22 cellular contexts compared by ENCODE assay signal in the genomic region with DNA sequence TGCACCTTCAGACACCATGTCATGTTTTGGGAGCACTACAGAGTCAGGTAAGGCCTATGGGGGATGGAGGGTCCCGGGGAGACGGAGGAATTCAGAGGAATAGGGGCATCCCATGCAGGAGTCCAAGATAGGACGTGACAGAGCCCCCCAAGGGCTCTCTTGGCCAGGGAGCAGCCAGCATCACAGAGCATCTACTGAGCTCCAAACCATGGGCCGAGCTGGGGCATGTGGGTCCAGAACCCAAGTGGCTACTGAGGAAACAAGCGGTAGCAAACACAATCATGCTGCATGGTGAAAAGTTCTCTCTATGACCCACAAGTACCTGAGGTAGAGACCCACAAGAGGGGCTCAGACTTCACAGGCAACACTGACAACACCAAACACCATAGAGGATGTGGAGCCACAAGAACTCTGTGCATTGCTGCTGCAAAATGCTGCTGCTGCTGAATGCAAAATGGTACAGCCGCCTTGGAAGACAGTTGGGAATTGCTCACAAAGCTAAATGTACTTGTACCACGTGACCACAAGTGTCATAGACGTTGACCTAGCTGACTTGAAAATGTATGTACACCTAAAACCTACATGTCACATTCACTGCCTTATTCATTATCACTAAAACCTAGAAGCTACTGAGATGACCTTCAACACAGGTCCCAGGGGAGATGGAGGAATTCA. TPM values are rescaled to one million over a fixed set of nuclear protein-coding genes. Genes with fewer than 3 reads are reported as not detected.
"Had no signal": no experiment of that assay in that cellular context is flagged by ENCODE, and none has a peak within 500 bp of the region (broad histone marks: within the 10 kb centered on the region; RNA-seq: fewer than 3 reads in every experiment).

No MANE protein-coding gene starts in this region.

- H3K27ac ChIP-seq: hepatocyte, left ventricle myocardium inferior, lower lobe of right lung, ovary, prostate gland, sigmoid colon, skin epidermis, stomach had no signal

- H3K4me3 ChIP-seq: hepatocyte, left ventricle myocardium inferior, lower lobe of right lung, ovary, prostate gland, sigmoid colon, skin epidermis, stomach had no signal

- H3K36me3 ChIP-seq: left ventricle myocardium inferior, lower lobe of right lung, ovary, prostate gland, sigmoid colon, stomach had no signal

- H3K9me3 ChIP-seq: left ventricle myocardium inferior, lower lobe of right lung, ovary, prostate gland, sigmoid colon, stomach had no signal

- ATAC-seq: left cardiac atrium, lower lobe of right lung, natural killer cell had no signal

- DNase-seq: erythroblast; foreskin melanocyte; kidney; left cardiac atrium; left ventricle myocardium inferior; lower lobe of right lung; mesendoderm; natural killer cell; ovary; retina; sigmoid colon; stimulated activated naive CD4-positive, alpha-beta T cell; stomach; substantia nigra; trophoblast cell had no signal

- H3K4me1 ChIP-seq: left ventricle myocardium inferior, lower lobe of right lung, prostate gland, sigmoid colon, stomach had no signal

- H3K27me3 ChIP-seq: hepatocyte, ovary, sigmoid colon, stomach had no signal

RNA-seq across cellular contexts. Expression of gene MAS1L, which starts 33.4 kb away (rescaled TPM):
- total RNA-seq: endothelial cell of umbilical vein, hepatocyte, kidney, left ventricle myocardium inferior, natural killer cell, neural crest cell, ovary, prostate gland, sigmoid colon had no signal
- polyA plus RNA-seq: endothelial cell of umbilical vein, hepatocyte, sigmoid colon, stomach, thymus, urinary bladder had no signal

RNA-seq across cellular contexts. Expression of gene UBD, which starts 38.4 kb away (rescaled TPM):
- total RNA-seq: left cardiac atrium, left ventricle myocardium inferior, natural killer cell, neural crest cell had no signal
